ENCODE assay signal across 9 cellular contexts in the genomic region with DNA sequence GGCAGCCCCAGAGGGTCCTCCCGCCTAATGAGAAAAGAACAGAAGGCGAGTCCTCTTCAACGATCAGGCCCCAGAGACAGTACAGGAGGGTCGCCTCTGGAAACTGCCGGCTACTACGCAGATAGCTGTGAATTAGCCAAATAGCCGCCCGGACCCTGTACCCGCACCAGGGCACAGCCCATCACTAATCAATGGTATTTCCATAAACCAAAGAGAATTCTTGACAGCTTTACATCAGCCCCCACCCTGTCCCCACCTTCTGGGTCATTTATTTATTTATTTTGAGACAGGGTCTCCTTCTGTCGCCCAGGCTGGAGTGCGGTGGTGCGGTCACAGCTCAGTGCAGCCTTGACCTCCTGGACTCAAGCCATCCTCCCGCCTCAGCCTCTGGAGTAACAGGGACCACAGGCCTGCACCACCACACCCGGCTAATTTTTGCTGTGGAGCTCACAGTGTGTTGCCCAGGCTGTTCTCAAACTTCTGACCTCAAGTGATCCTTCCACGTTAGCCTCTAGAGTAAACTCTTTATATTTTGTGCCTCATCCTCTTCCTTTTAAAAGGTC. TPM values are rescaled to one million over a fixed set of nuclear protein-coding genes. Genes with fewer than 3 reads are reported as not detected.
DNase-seq lines count a peak whose midpoint lies in the region; TF ChIP-seq lines count a peak whose summit lies in the region.
"Had no signal": no experiment of that assay in that cellular context is flagged by ENCODE, and none has a peak within 500 bp of the region (broad histone marks: within the 10 kb centered on the region; RNA-seq: fewer than 3 reads in every experiment).

No MANE protein-coding gene starts in this region.

- H3K36me3 Mint-ChIP-seq in activated naive CD4-positive, alpha-beta T cell treated with anti-CD3 and anti-CD28 coated beads, Interleukin-2, amount 50 U/mL, for 24 hours = no peaks in the 10 kb centered on the region
- H3K36me3 Mint-ChIP-seq in mesothelial cell of epicardium = no peaks in the 10 kb centered on the region

- H3K36me3 ChIP-seq in brain microvascular endothelial cell (replicated peaks) (no peaks in the 10 kb centered on the region), vagina (no peaks in the 10 kb centered on the region)

- peak overlapping the region; percentile 92 for H3K27ac Mint-ChIP-seq in activated naive CD4-positive, alpha-beta T cell treated with anti-CD3 and anti-CD28 coated beads, Interleukin-2, amount 50 U/mL, for 24 hours
- peak overlapping the region; percentile 87 for H3K27ac Mint-ChIP-seq in mesothelial cell of epicardium

- H3K27ac ChIP-seq in brain microvascular endothelial cell (peak overlapping the region; percentile 80), vagina (peak overlapping the region; percentile 93)

- no peak for DNase-seq in activated naive CD4-positive, alpha-beta T cell treated with anti-CD3 and anti-CD28 coated beads, Interleukin-2, amount 50 U/mL, for 16 hours
- DNase-seq in brain microvascular endothelial cell (no peak), mesothelial cell of epicardium (ENCODE audit: low spot score in 2 of 2, unreplicated experiment in 2 of 2) (no peak), vagina (ENCODE audit: extremely low spot score in 2 of 2) (no peak), GM19238 (ENCODE audit: insufficient read length, low spot score) (no peak), NCI-H1092 (lab: John Stamatoyannopoulos, UW) (no peak), HCEC 1CT (no peak)

- H3K4me3 Mint-ChIP-seq in activated naive CD4-positive, alpha-beta T cell treated with anti-CD3 and anti-CD28 coated beads, Interleukin-2, amount 50 U/mL, for 24 hours = peak overlapping the region; percentile 89
- peak overlapping the region; percentile 68 for H3K4me3 Mint-ChIP-seq in mesothelial cell of epicardium

- H3K4me3 ChIP-seq in brain microvascular endothelial cell (ENCODE audit: low read depth, low read length) (peak overlapping the region; percentile 58), vagina (peak overlapping the region; percentile 89 to 91)

- no peaks in the 10 kb centered on the region for H3K9me3 ChIP-seq in vagina

- intact Hi-C loops in vagina (cut with DNase I) = no loop called here

- H3K27me3 ChIP-seq in brain microvascular endothelial cell (replicated peaks) (no peaks in the 10 kb centered on the region), vagina (no peaks in the 10 kb centered on the region)

- no peak for TF ChIP-seq POLR2A in vagina (IDR thresholded peaks at IDR 0.05)

- H3K27me3 Mint-ChIP-seq in activated naive CD4-positive, alpha-beta T cell treated with anti-CD3 and anti-CD28 coated beads, Interleukin-2, amount 50 U/mL, for 24 hours = no peaks in the 10 kb centered on the region
- H3K27me3 Mint-ChIP-seq in mesothelial cell of epicardium (ENCODE audit: low read depth) = peaks cover 2% of the 10 kb centered on the region

- no peaks in the 10 kb centered on the region for H3K9me3 Mint-ChIP-seq in activated naive CD4-positive, alpha-beta T cell treated with anti-CD3 and anti-CD28 coated beads, Interleukin-2, amount 50 U/mL, for 24 hours
- H3K9me3 Mint-ChIP-seq in mesothelial cell of epicardium = peaks cover 10% of the 10 kb centered on the region

- TF ChIP-seq CTCF in brain microvascular endothelial cell (IDR thresholded peaks at IDR 0.05; ENCODE audit: low read depth, low read length, missing control alignments) (no peak), mesothelial cell of epicardium (IDR thresholded peaks at IDR 0.05; ENCODE audit: unreplicated experiment) (no peak), vagina (IDR thresholded peaks at IDR 0.05) (no peak)

- peaks cover 33% of the 10 kb centered on the region for H3K4me1 ChIP-seq in vagina

- H3K4me1 Mint-ChIP-seq in activated naive CD4-positive, alpha-beta T cell treated with anti-CD3 and anti-CD28 coated beads, Interleukin-2, amount 50 U/mL, for 24 hours = peaks cover 32% of the 10 kb centered on the region
- peaks cover 19% of the 10 kb centered on the region for H3K4me1 Mint-ChIP-seq in mesothelial cell of epicardium

- in situ Hi-C loops in brain microvascular endothelial cell (cut with HindIII; ENCODE audit: low pct_ligation_motif_present, low sequenced_read_pairs) = no loop called here

RNA-seq across cellular contexts. Expression of a gene that starts 0.8 kb away (rescaled TPM):
- 94.5 to 96.1 TPM (median 94.6 TPM) in 3 replicates for total RNA-seq in mesothelial cell of epicardium
- total RNA-seq in vagina = 49.8 TPM

RNA-seq across cellular contexts. Expression of a gene that starts 13.1 kb away (rescaled TPM):
- not detected in 3 replicates for total RNA-seq in mesothelial cell of epicardium
- total RNA-seq in vagina = not detected
- total RNA-seq: T-helper 2 cell treated with Interferon-gamma antibody and Interleukin-4, amounts not matched to agents 100 ng/mL and 5 ng/mL, for 36 hours had no signal

RNA-seq across cellular contexts. Expression of a gene that starts 17.5 kb away (rescaled TPM):
- total RNA-seq in mesothelial cell of epicardium (66.7 to 70.2 TPM (median 69.8 TPM) in 3 replicates), vagina (23.8 TPM)

RNA-seq across cellular contexts. Expression of a gene that starts 31.3 kb away (rescaled TPM):
- total RNA-seq in mesothelial cell of epicardium (3.9 to 5.6 TPM (median 4.2 TPM) in 3 replicates), vagina (not detected)

RNA-seq across cellular contexts. Expression of a gene that starts 44.8 kb away (rescaled TPM):
- total RNA-seq in mesothelial cell of epicardium = not detected in 3 replicates
- total RNA-seq in vagina = not detected
- total RNA-seq: T-helper 2 cell treated with Interferon-gamma antibody and Interleukin-4, amounts not matched to agents 100 ng/mL and 5 ng/mL, for 36 hours had no signal
